In genomic region chr1:3544050-3544977, GRCh38 we compare ENCODE assay signal across 2 cellular contexts.
A peak's percentile ranks its signal among the peaks of the same experiment; 100 is the strongest.
TF ChIP-seq lines count a peak whose summit lies in the region.

No MANE protein-coding gene starts in this region.

TF ChIP-seq in HepG2, 621 proteins besides CTCF, POLR2A, EP300 and RAD21 (continues in another document):
- TF ChIP-seq ARID4A (CRISPR knock-in tag; IDR thresholded peaks at IDR 0.05; ENCODE audit: borderline replicate concordance) (no peak), SALL2 (CRISPR knock-in tag; IDR thresholded peaks at IDR 0.05) (no peak), RBFOX2 (IDR thresholded peaks at IDR 0.05; ENCODE audit: low read depth, low read length) (peak; percentile 25; the same call in 1 of the 2 replicates), ZIK1 (CRISPR knock-in tag; IDR thresholded peaks at IDR 0.05; ENCODE audit: borderline replicate concordance, low read depth) (no peak), RBM22 (optimal IDR thresholded peaks at IDR 0.05; ENCODE audit: low read length) (peak; percentile 51), SMAD1 (CRISPR knock-in tag; IDR thresholded peaks at IDR 0.05; ENCODE audit: borderline replicate concordance, low read depth) (no peak), TCF7 (IDR thresholded peaks at IDR 0.05; ENCODE audit: low read depth) (no peak), AGO1 (IDR thresholded peaks at IDR 0.05; ENCODE audit: low read depth, low read length, poor library complexity, severe bottlenecking) (peak; percentile 91), HNRNPL (IDR thresholded peaks at IDR 0.05; ENCODE audit: low read depth, low read length) (0 out of 2 replicates have a peak, but pooled peaks have one; percentile 19), DNMT1 (CRISPR knock-in tag; IDR thresholded peaks at IDR 0.05) (no peak), SKIL (CRISPR knock-in tag; IDR thresholded peaks at IDR 0.05; ENCODE audit: borderline replicate concordance) (no peak), ZBTB7B (CRISPR knock-in tag; IDR thresholded peaks at IDR 0.05) (no peak), ZGPAT (CRISPR knock-in tag; IDR thresholded peaks at IDR 0.05) (no peak), ZNF766 (CRISPR knock-in tag; IDR thresholded peaks at IDR 0.05; ENCODE audit: borderline replicate concordance) (no peak), MEF2D (CRISPR knock-in tag; IDR thresholded peaks at IDR 0.05) (no peak), SUZ12 (IDR thresholded peaks at IDR 0.05; ENCODE audit: low read depth, low read length) (no peak)
- TF ChIP-seq, protein P1, sequence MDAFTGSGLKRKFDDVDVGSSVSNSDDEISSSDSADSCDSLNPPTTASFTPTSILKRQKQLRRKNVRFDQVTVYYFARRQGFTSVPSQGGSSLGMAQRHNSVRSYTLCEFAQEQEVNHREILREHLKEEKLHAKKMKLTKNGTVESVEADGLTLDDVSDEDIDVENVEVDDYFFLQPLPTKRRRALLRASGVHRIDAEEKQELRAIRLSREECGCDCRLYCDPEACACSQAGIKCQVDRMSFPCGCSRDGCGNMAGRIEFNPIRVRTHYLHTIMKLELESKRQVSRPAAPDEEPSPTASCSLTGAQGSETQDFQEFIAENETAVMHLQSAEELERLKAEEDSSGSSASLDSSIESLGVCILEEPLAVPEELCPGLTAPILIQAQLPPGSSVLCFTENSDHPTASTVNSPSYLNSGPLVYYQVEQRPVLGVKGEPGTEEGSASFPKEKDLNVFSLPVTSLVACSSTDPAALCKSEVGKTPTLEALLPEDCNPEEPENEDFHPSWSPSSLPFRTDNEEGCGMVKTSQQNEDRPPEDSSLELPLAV (CRISPR knock-in tag; conservative IDR thresholded peaks at IDR 0.05; ENCODE audit: low read depth) = no peak
- TF ChIP-seq, protein P2, sequence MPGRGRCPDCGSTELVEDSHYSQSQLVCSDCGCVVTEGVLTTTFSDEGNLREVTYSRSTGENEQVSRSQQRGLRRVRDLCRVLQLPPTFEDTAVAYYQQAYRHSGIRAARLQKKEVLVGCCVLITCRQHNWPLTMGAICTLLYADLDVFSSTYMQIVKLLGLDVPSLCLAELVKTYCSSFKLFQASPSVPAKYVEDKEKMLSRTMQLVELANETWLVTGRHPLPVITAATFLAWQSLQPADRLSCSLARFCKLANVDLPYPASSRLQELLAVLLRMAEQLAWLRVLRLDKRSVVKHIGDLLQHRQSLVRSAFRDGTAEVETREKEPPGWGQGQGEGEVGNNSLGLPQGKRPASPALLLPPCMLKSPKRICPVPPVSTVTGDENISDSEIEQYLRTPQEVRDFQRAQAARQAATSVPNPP (CRISPR knock-in tag; IDR thresholded peaks at IDR 0.05) = no peak

TF ChIP-seq in SK-N-SH, 30 proteins besides CTCF, POLR2A, EP300 and RAD21:
- no peak for TF ChIP-seq SIN3A (IDR thresholded peaks at IDR 0.05; ENCODE audit: borderline replicate concordance, low read depth, low read length)
- TF ChIP-seq SMC3 (IDR thresholded peaks at IDR 0.05; ENCODE audit: low read depth, low read length) = no peak
- no peak for TF ChIP-seq TAF1 (IDR thresholded peaks at IDR 0.05; ENCODE audit: borderline replicate concordance, low read depth, low read length)
- TF ChIP-seq MAX (IDR thresholded peaks at IDR 0.05; ENCODE audit: low read depth) = no peak
- TF ChIP-seq PBX3 (IDR thresholded peaks at IDR 0.05) = no peak
- no peak for TF ChIP-seq FOXJ3 (CRISPR knock-in tag; IDR thresholded peaks at IDR 0.05)
- no peak for TF ChIP-seq RXRA (IDR thresholded peaks at IDR 0.05; ENCODE audit: borderline replicate concordance, low read depth)
- no peak for TF ChIP-seq EZH2phosphoT487 (IDR thresholded peaks at IDR 0.05; ENCODE audit: borderline replicate concordance, low read depth)
